29 cellular contexts compared by ENCODE assay signal in the genomic region with DNA sequence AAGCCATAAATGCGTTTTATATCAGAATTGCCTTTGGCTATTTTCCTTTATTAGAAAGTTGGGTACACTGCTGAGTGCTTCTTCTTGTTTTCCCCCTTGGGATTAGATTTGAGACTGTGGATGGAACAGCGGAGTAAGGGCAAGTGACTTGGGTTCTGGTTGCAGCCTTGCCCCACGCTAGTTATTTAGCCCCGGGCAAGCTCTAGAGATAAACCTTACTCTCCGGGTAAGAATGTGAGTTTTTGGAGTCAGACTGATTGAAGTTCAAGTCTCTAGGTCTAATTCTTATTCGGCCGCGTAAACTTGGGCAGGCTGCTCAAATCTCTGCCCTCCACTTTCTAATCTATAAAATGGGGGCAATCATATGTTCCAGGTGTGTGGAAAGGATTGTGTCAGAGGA. TPM values are rescaled to one million over a fixed set of nuclear protein-coding genes. Genes with fewer than 3 reads are reported as not detected.
"Had no signal": no experiment of that assay in that cellular context is flagged by ENCODE, and none has a peak within 500 bp of the region (broad histone marks: within the 10 kb centered on the region; RNA-seq: fewer than 3 reads in every experiment).

No MANE protein-coding gene starts in this region.

- H3K27ac Mint-ChIP-seq: mesothelial cell of epicardium; naive B cell; stimulated activated memory B cell treated with anti-CD40 and anti-IgM and Interleukin-4, amounts not matched to agents 10 μg/mL and 1 μg/mL and 100 μg/mL, for 72 hours had no signal

- ATAC-seq: foreskin keratinocyte; gastroesophageal sphincter; heart left ventricle; left lobe of liver; mucosa of descending colon; psoas muscle; right cardiac atrium; stimulated activated memory B cell treated with anti-CD40 and anti-IgM and Interleukin-4, amounts not matched to agents 10 μg/mL and 1 μg/mL and 100 μg/mL, for 72 hours; stimulated activated naive CD8-positive, alpha-beta T cell treated with anti-CD3 and anti-CD28 coated beads, Interleukin-15, Interleukin-2, amounts not matched to agents 100 U/mL and 50 U/mL, for 24 hours had no signal

- DNase-seq: dermis blood vessel endothelial cell; effector memory CD4-positive, alpha-beta T cell; foreskin keratinocyte; heart left ventricle; kidney; mesenchymal stem cell; mucosa of descending colon; naive B cell; nucleus accumbens; psoas muscle; right cardiac atrium; sigmoid colon; stimulated activated CD4-positive, alpha-beta T cell treated with anti-CD3 and anti-CD28 coated beads, Interleukin-4, amount 100 ng/mL, for 4 hours; stimulated activated naive CD8-positive, alpha-beta T cell treated with anti-CD3 and anti-CD28 coated beads, Interleukin-15, Interleukin-2, amounts not matched to agents 100 U/mL and 50 U/mL, for 24 hours; substantia nigra; upper lobe of left lung had no signal

- H2AFZ ChIP-seq: hepatocyte had no signal

- H3K9me3 Mint-ChIP-seq: mesothelial cell of epicardium; stimulated activated memory B cell treated with anti-CD40 and anti-IgM and Interleukin-4, amounts not matched to agents 10 μg/mL and 1 μg/mL and 100 μg/mL, for 72 hours had no signal

- H3K27me3 ChIP-seq: foreskin keratinocyte, gastroesophageal sphincter, hepatocyte, sigmoid colon, tibial nerve, upper lobe of left lung had no signal

- H3K4me1 ChIP-seq: esophagus muscularis mucosa, gastroesophageal sphincter, psoas muscle, sigmoid colon, tibial nerve, upper lobe of left lung had no signal

- H3K4me3 ChIP-seq: coronary artery, esophagus muscularis mucosa, gastroesophageal sphincter, heart left ventricle, hepatocyte, lung, mucosa of descending colon, psoas muscle, sigmoid colon, thoracic aorta, tibial nerve, upper lobe of left lung had no signal

- H3K4me2 ChIP-seq: hepatocyte had no signal

- H3K9me3 ChIP-seq: esophagus muscularis mucosa, gastroesophageal sphincter, heart left ventricle, mucosa of descending colon, psoas muscle, sigmoid colon, thoracic aorta, tibial nerve, upper lobe of left lung had no signal

- H3K36me3 ChIP-seq: esophagus muscularis mucosa, gastroesophageal sphincter, heart left ventricle, sigmoid colon, thoracic aorta, tibial nerve, upper lobe of left lung had no signal

- H3K36me3 Mint-ChIP-seq: naive B cell; stimulated activated memory B cell treated with anti-CD40 and anti-IgM and Interleukin-4, amounts not matched to agents 10 μg/mL and 1 μg/mL and 100 μg/mL, for 72 hours had no signal

- H3K4me3 Mint-ChIP-seq: mesothelial cell of epicardium; naive B cell; nephron; stimulated activated memory B cell treated with anti-CD40 and anti-IgM and Interleukin-4, amounts not matched to agents 10 μg/mL and 1 μg/mL and 100 μg/mL, for 72 hours had no signal

- H3K27ac ChIP-seq: coronary artery, esophagus muscularis mucosa, foreskin keratinocyte, gastroesophageal sphincter, heart left ventricle, hepatocyte, psoas muscle, thoracic aorta, tibial nerve, upper lobe of left lung had no signal

RNA-seq across cellular contexts. Expression of gene TSHZ2, which starts 8.9 kb away (rescaled TPM):
- total RNA-seq: endothelial cell of umbilical vein, osteocyte had no signal
- polyA plus RNA-seq: endothelial cell of umbilical vein had no signal
